ENCODE assay signal across 16 cellular contexts in genomic region chr5:179280095-179280490, GRCh38.
"Had no signal": no experiment of that assay in that cellular context is flagged by ENCODE, and none has a peak within 500 bp of the region (broad histone marks: within the 10 kb centered on the region; RNA-seq: fewer than 3 reads in every experiment).

No MANE protein-coding gene starts in this region.

- H3K27me3 Mint-ChIP-seq: activated CD4-positive, alpha-beta T cell treated with anti-CD3 and anti-CD28 coated beads, Interleukin-2, amount 10 ng/mL, durations not matched to agents 7 days and 5 days; activated T-cell treated with anti-CD3 and anti-CD28 coated beads, Interleukin-2, amount 50 U/mL, for 24 hours; brain had no signal

- H3K4me1 Mint-ChIP-seq: activated CD4-positive, alpha-beta T cell treated with anti-CD3 and anti-CD28 coated beads, Interleukin-2, amount 10 ng/mL, durations not matched to agents 7 days and 5 days had no signal

- H3K9me3 ChIP-seq: colonic mucosa, stomach had no signal

- H3K4me3 ChIP-seq: colonic mucosa, skin epidermis, stomach had no signal

- ATAC-seq: activated CD8-positive, alpha-beta T cell treated with anti-CD3 and anti-CD28 coated beads, Interleukin-2, amount 10 ng/mL, durations not matched to agents 7 days and 5 days; SK-N-SH treated with all-trans-retinoic acid at 6 μM for 48 hours had no signal

- H3K4me3 Mint-ChIP-seq: activated CD4-positive, alpha-beta T cell treated with anti-CD3 and anti-CD28 coated beads, Interleukin-2, amount 10 ng/mL, durations not matched to agents 7 days and 5 days; activated CD8-positive, alpha-beta T cell treated with anti-CD3 and anti-CD28 coated beads, Interleukin-2, amount 10 ng/mL, durations not matched to agents 7 days and 5 days; activated naive CD4-positive, alpha-beta T cell treated with anti-CD3 and anti-CD28 coated beads for 36 hours; activated T-cell treated with anti-CD3 and anti-CD28 coated beads, Interleukin-2, amount 50 U/mL, for 24 hours; brain; nephron; type B pancreatic cell had no signal

- H3K4me1 ChIP-seq: colonic mucosa had no signal

- H3K36me3 ChIP-seq: colonic mucosa, stomach had no signal

- DNase-seq: activated CD4-positive, alpha-beta T cell treated with anti-CD3 and anti-CD28 coated beads, Interleukin-2, amount 10 ng/mL, durations not matched to agents 7 days and 5 days; activated CD8-positive, alpha-beta T cell treated with anti-CD3 and anti-CD28 coated beads, Interleukin-2, amount 10 ng/mL, durations not matched to agents 7 days and 5 days; activated naive CD4-positive, alpha-beta T cell treated with anti-CD3 and anti-CD28 coated beads for 36 hours; activated T-cell treated with anti-CD3 and anti-CD28 coated beads, Interleukin-2, amount 50 U/mL, for 24 hours; caudate nucleus; colonic mucosa; head of caudate nucleus; occipital lobe; retina; stomach had no signal

- H3K27me3 ChIP-seq: colonic mucosa, stomach had no signal

- H3K9me3 Mint-ChIP-seq: activated CD4-positive, alpha-beta T cell treated with anti-CD3 and anti-CD28 coated beads, Interleukin-2, amount 10 ng/mL, durations not matched to agents 7 days and 5 days; activated T-cell treated with anti-CD3 and anti-CD28 coated beads, Interleukin-2, amount 50 U/mL, for 24 hours; activated T-helper 2 cell treated with anti-CD3 and anti-CD28 coated beads, Interferon-gamma antibody, Interleukin-2, Interleukin-4, amounts not matched to agents 10 μg/mL and 5 μg/mL and 100 μg/mL, durations not matched to agents 14 hours and 24 hours and 36 hours; type B pancreatic cell had no signal

- H3K27ac ChIP-seq: colonic mucosa, skin epidermis, stomach had no signal

- H3K27ac Mint-ChIP-seq: activated CD4-positive, alpha-beta T cell treated with anti-CD3 and anti-CD28 coated beads, Interleukin-2, amount 10 ng/mL, durations not matched to agents 7 days and 5 days; activated CD8-positive, alpha-beta T cell treated with anti-CD3 and anti-CD28 coated beads, Interleukin-2, amount 10 ng/mL, durations not matched to agents 7 days and 5 days; activated naive CD4-positive, alpha-beta T cell treated with anti-CD3 and anti-CD28 coated beads for 36 hours; activated T-cell treated with anti-CD3 and anti-CD28 coated beads, Interleukin-2, amount 50 U/mL, for 24 hours; activated T-helper 2 cell treated with anti-CD3 and anti-CD28 coated beads, Interferon-gamma antibody, Interleukin-2, Interleukin-4, amounts not matched to agents 10 μg/mL and 5 μg/mL and 100 μg/mL, durations not matched to agents 14 hours and 24 hours and 36 hours; type B pancreatic cell had no signal
